In genomic region chr21:45243603-45244002, GRCh38 we compare ENCODE assay signal across 1 cellular context.
A peak's percentile ranks its signal among the peaks of the same experiment; 100 is the strongest.
TF ChIP-seq lines count a peak whose summit lies in the region.

No MANE protein-coding gene starts in this region.

TF ChIP-seq in K562, 482 proteins besides CTCF, POLR2A, EP300 and RAD21 (continued from another document):
- TF ChIP-seq ZNF280A (IDR thresholded peaks at IDR 0.05; ENCODE audit: low read depth, partially characterized antibody) (peak; percentile 90), TRIM28 (IDR thresholded peaks at IDR 0.05) (peak; percentile 88)
